20 cellular contexts compared by ENCODE assay signal in the genomic region with DNA sequence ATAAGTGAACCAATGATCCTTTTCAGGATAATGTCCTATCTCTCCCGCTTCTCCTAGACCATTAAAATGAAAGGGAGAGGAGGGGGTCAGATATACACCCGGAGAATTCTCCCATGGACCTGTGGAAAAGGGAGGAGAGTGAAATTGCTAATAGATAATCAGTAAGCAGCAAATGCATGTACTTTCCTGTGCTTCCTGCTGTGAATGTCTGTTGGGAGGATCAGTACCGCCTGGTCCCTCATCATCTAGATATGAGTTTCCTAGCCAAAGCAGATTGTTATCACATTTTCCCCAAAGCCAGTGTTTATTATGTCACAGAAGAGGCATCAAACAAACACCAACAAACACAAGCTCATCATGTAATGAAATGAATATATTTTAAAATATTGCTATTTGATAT.
A peak's percentile ranks its signal among the peaks of the same experiment; 100 is the strongest.
DNase-seq lines count a peak whose midpoint lies in the region; ATAC-seq and TF ChIP-seq lines count a peak whose summit lies in the region.
"Had no signal": no experiment of that assay in that cellular context is flagged by ENCODE, and none has a peak within 500 bp of the region (broad histone marks: within the 10 kb centered on the region; RNA-seq: fewer than 3 reads in every experiment).

No MANE protein-coding gene starts in this region.

- H4K5ac ChIP-seq in mesendoderm (ENCODE audit: low read length): no peak overlapping the region

- H4K20me1 ChIP-seq in mammary epithelial cell (ENCODE audit: insufficient read depth, low read length): no peaks in the 10 kb centered on the region
- H4K20me1 ChIP-seq: BLaER1 treated with 17β-estradiol and CSF1 and Interleukin-3, amounts not matched to agents 10 nM and 100 nM had no signal

- no peaks in the 10 kb centered on the region for H3K27me3 Mint-ChIP-seq in MCF 10A (ENCODE audit: insufficient read depth, unreplicated experiment)
- H3K27me3 Mint-ChIP-seq: B cell; CD4-positive, alpha-beta T cell had no signal

- in situ Hi-C loops in mammary epithelial cell (cut with MboI; ENCODE audit: low sequenced_read_pairs in 2 of 2): no loop called here

- no peaks in the 10 kb centered on the region for H3K9me3 Mint-ChIP-seq in MCF 10A (ENCODE audit: unreplicated experiment)
- H3K9me3 Mint-ChIP-seq: CD4-positive, alpha-beta T cell; CD8-positive, alpha-beta T cell had no signal

- peaks cover 18% of the 10 kb centered on the region for H3K4me1 ChIP-seq in mammary epithelial cell (ENCODE audit: insufficient read depth, low read length)
- peaks cover 21% of the 10 kb centered on the region for H3K4me1 ChIP-seq in foreskin keratinocyte
- no peaks in the 10 kb centered on the region for H3K4me1 ChIP-seq in mesendoderm (ENCODE audit: control insufficient read depth, low read depth, low read length)
- H3K4me1 ChIP-seq: Caco-2 had no signal

- no peak overlapping the region for H3K27ac Mint-ChIP-seq in MCF 10A (ENCODE audit: low read depth, unreplicated experiment)
- H3K27ac Mint-ChIP-seq: B cell; CD4-positive, alpha-beta T cell; CD8-positive, alpha-beta T cell had no signal

- H3K79me2 ChIP-seq in mammary epithelial cell (ENCODE audit: insufficient read depth, low read length) (no peaks in the 10 kb centered on the region), mesendoderm (ENCODE audit: control insufficient read depth, insufficient read depth, low read length) (no peaks in the 10 kb centered on the region)

- no peaks in the 10 kb centered on the region for H3K79me1 ChIP-seq in mesendoderm (ENCODE audit: low read length)

- no peaks in the 10 kb centered on the region for H3K9me3 ChIP-seq in mammary epithelial cell (replicated peaks; ENCODE audit: insufficient read depth, low read length)
- H3K9me3 ChIP-seq: A549; BLaER1 treated with 17β-estradiol and CSF1 and Interleukin-3, amounts not matched to agents 10 nM and 100 nM; Caco-2 had no signal

- H3K27ac ChIP-seq in mammary epithelial cell (ENCODE audit: insufficient read depth, low read depth, low read length) (peak overlapping the region; percentile 3), foreskin keratinocyte (no peak overlapping the region), mesendoderm (ENCODE audit: low read depth, low read length) (no peak overlapping the region), RWPE1 (no peak overlapping the region)
- H3K27ac ChIP-seq: 22Rv1; A549; BLaER1 treated with 17β-estradiol and CSF1 and Interleukin-3, amounts not matched to agents 10 nM and 100 nM; C4-2B had no signal

- no TSS peak for BruUV-seq in mammary epithelial cell (replicated peaks; lab: Mats Ljungman, UMichigan)
- no TSS peak for BruUV-seq in MCF 10A (replicated peaks; lab: Mats Ljungman, UMichigan)

- H3K4me3 ChIP-seq in mammary epithelial cell (replicated peaks in 1 of 3; ENCODE audit: insufficient read depth in 1 of 3, low read depth in 2 of 3, low read length in 3 of 3) (no peak overlapping the region), mesendoderm (ENCODE audit: low read length) (no peak overlapping the region)
- H3K4me3 ChIP-seq: A549; BLaER1 treated with 17β-estradiol and CSF1 and Interleukin-3, amounts not matched to agents 10 nM and 100 nM had no signal

- H3K36me3 Mint-ChIP-seq in MCF 10A (ENCODE audit: insufficient read depth, unreplicated experiment): no peaks in the 10 kb centered on the region
- H3K36me3 Mint-ChIP-seq: CD8-positive, alpha-beta T cell had no signal

- ATAC-seq in foreskin keratinocyte (no peak), HG02973 (IDR thresholded peaks at IDR 0.05; ENCODE audit: unreplicated experiment) (no peak)
- ATAC-seq: A549; CD8-positive, alpha-beta T cell had no signal

- H2AK5ac ChIP-seq in mesendoderm (ENCODE audit: low read length): no peak overlapping the region

- no peak overlapping the region for H3K9ac ChIP-seq in mammary epithelial cell (ENCODE audit: insufficient read depth, low read length)
- H3K9ac ChIP-seq in mesendoderm (ENCODE audit: low read length): no peak overlapping the region
- H3K9ac ChIP-seq: BLaER1 treated with 17β-estradiol and CSF1 and Interleukin-3, amounts not matched to agents 10 nM and 100 nM had no signal

- POLR2A ChIA-PET in MCF 10A (lab: Yijun Ruan, JAX): interaction anchor here (0.6 kb wide), 1 partner anchor 470 kb away, joined by 3 read pairs; no protein-coding TSS in a partner anchor
- POLR2A ChIA-PET in RWPE1 (lab: Yijun Ruan, JAX; ENCODE audit: low non-redundant PET): no interaction called here

- CTCF ChIA-PET in mammary epithelial cell (lab: Charles Lee; ENCODE audit: low non-redundant PET): no interaction called here
- CTCF ChIA-PET in MCF 10A (lab: Yijun Ruan, JAX): interaction anchor here (0.7 to 0.8 kb wide), 2 partner anchors 38 to 93 kb away, joined by 4 to 5 read pairs; no protein-coding TSS in a partner anchor
- CTCF ChIA-PET in RWPE1 (lab: Yijun Ruan, JAX): interaction anchor here (0.7 to 0.8 kb wide), 2 partner anchors 13 to 340 kb away, joined by 4 read pairs; no protein-coding TSS in a partner anchor

- WGBS in mammary epithelial cell (ENCODE audit: low coverage, missing lambda C conversion rate): 81% methylated on average over 3 of the region's 3 CpGs
- no CpG with 5 or more reads among the region's 3 CpGs for WGBS in mesendoderm (ENCODE audit: extremely low coverage, insufficient coverage, low lambda C conversion rate)

- H2BK120ac ChIP-seq in mesendoderm (ENCODE audit: low read depth, low read length): no peak overlapping the region

- H3K23ac ChIP-seq in mesendoderm (ENCODE audit: low read length): no peak overlapping the region

- H3K36me3 ChIP-seq in mammary epithelial cell (ENCODE audit: insufficient read depth, low read length) (no peaks in the 10 kb centered on the region), mesendoderm (ENCODE audit: control insufficient read depth, insufficient read depth, low read length) (no peaks in the 10 kb centered on the region)
- H3K36me3 ChIP-seq: BLaER1 treated with 17β-estradiol and CSF1 and Interleukin-3, amounts not matched to agents 10 nM and 100 nM had no signal

- H2BK5ac ChIP-seq in mesendoderm (ENCODE audit: low read length): no peak overlapping the region

- intact Hi-C loops in mammary epithelial cell (cut with micrococcal nuclease) (no loop called here), MCF 10A (cut with micrococcal nuclease) (no loop called here)

- H3K4me3 Mint-ChIP-seq in MCF 10A (ENCODE audit: unreplicated experiment): no peak overlapping the region
- H3K4me3 Mint-ChIP-seq: B cell; CD4-positive, alpha-beta T cell; CD8-positive, alpha-beta T cell had no signal

- dilution Hi-C loops in mammary epithelial cell (cut with HindIII; ENCODE audit: low sequenced_read_pairs): no loop called here

- H2AFZ ChIP-seq in mammary epithelial cell (ENCODE audit: low read depth, low read length): no peak overlapping the region

- DNase-seq in mammary epithelial cell (no peak), MCF 10A (ENCODE audit: unreplicated experiment) (no peak), amniotic epithelial cell (ENCODE audit: low read depth) (peak; percentile 33), foreskin keratinocyte (peak; percentile 24 to 33), mesendoderm (peak; percentile 55), RWPE1 (ENCODE audit: low spot score) (no peak), NCI-H1930 (lab: John Stamatoyannopoulos, UW) (no peak)
- DNase-seq: AML-193; Caco-2; Calu3; CD4-positive, alpha-beta T cell; CD8-positive, alpha-beta T cell; DMS79 treated with DMSO at 0.1 percent for 48 hours; GF-D8 had no signal

- TF ChIP-seq CTCF in mammary epithelial cell (conservative IDR thresholded peaks at IDR 0.05 in 1 of 2, IDR thresholded peaks at IDR 0.05 in 1 of 2; ENCODE audit: extremely low read depth in 1 of 2, insufficient read depth in 1 of 2, low read depth in 1 of 2, low read length in 2 of 2) (no peak), MCF 10A (IDR thresholded peaks at IDR 0.05; ENCODE audit: unreplicated experiment) (no peak), foreskin keratinocyte (conservative IDR thresholded peaks at IDR 0.05) (no peak), RWPE1 (conservative IDR thresholded peaks at IDR 0.05; ENCODE audit: low read depth) (no peak)

- H3K27me3 ChIP-seq in mammary epithelial cell (ENCODE audit: insufficient read depth, low read length): no peaks in the 10 kb centered on the region
- no peaks in the 10 kb centered on the region for H3K27me3 ChIP-seq in foreskin keratinocyte
- H3K27me3 ChIP-seq in mesendoderm (ENCODE audit: insufficient read depth, low read length, poor library complexity): no peaks in the 10 kb centered on the region
- H3K27me3 ChIP-seq: BLaER1 treated with 17β-estradiol and CSF1 and Interleukin-3, amounts not matched to agents 10 nM and 100 nM had no signal

- H2BK15ac ChIP-seq in mesendoderm (replicated peaks; ENCODE audit: low read depth): no peak overlapping the region

- H3K18ac ChIP-seq in mesendoderm (ENCODE audit: low read length): no peak overlapping the region

- no peak overlapping the region for H4K8ac ChIP-seq in mesendoderm (ENCODE audit: low read depth, low read length)

- H3K4me2 ChIP-seq in mammary epithelial cell (ENCODE audit: insufficient read depth, low read depth, low read length) (peak overlapping the region; percentile 28), mesendoderm (ENCODE audit: low read length) (no peak overlapping the region)
- H3K4me2 ChIP-seq: A549; BLaER1 treated with 17β-estradiol and CSF1 and Interleukin-3, amounts not matched to agents 10 nM and 100 nM had no signal

- peaks cover 8% of the 10 kb centered on the region for H3K4me1 Mint-ChIP-seq in MCF 10A (ENCODE audit: insufficient read depth, unreplicated experiment)
- H3K4me1 Mint-ChIP-seq: B cell had no signal

- no peak overlapping the region for H3K4ac ChIP-seq in mesendoderm (ENCODE audit: low read depth, low read length)

- H3K56ac ChIP-seq in mesendoderm (ENCODE audit: low read length): no peak overlapping the region

Comparison
In these comparisons a context has a peak if more than half of its experiments do, and no peak if none do; other contexts are left out.
1. DNase-seq: peak in amniotic epithelial cell (single experiment), foreskin keratinocyte (2 of 2) and mesendoderm (single experiment); none in mammary epithelial cell (single experiment), MCF 10A (single experiment), RWPE1 (single experiment) and NCI-H1930 (0 of 2).